Comparison of ENCODE assay signal across 8 cellular contexts in the genomic region with DNA sequence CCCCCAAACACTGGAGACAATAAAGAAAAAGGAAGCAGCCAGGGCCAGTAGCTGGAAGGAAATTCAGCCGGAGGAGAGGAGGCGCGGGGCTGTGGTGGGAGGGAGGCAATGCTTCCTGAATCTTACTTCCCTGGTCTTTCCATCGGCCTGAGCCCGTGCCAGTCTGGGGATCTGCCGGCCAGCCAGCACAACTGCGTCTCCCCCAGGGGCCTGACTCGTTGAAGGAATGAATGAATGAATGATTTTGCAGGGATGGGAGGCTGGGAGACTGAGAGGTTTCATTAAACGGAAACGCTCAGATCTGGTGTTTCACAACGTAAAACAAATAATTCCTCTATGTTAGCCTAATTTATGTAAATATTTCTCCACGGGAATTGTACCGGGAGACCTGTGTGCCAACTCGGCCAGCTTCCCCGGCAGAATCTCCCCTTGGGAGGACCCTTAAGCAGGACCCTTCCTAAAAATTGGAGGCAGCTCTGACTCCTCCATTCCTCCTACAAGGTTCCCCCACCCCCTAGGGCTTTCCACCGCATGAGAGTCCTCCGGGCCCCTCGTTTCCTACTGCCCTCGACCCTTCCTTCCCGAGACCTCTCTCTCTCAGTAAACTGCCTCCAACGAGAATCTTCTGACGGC. TPM values are rescaled to one million over a fixed set of nuclear protein-coding genes. Genes with fewer than 3 reads are reported as not detected.
DNase-seq lines count a peak whose midpoint lies in the region; ATAC-seq and TF ChIP-seq lines count a peak whose summit lies in the region.

No MANE protein-coding gene starts in this region.

- no peaks in the 10 kb centered on the region for H3K9me3 ChIP-seq in CD4-positive, CD25-positive, alpha-beta regulatory T cell (ENCODE audit: control insufficient read depth in 2 of 2, low read length in 2 of 2)
- H3K9me3 ChIP-seq in NT2/D1 (ENCODE audit: insufficient read depth, low read length) = no peaks in the 10 kb centered on the region
- no peaks in the 10 kb centered on the region for H3K9me3 ChIP-seq in endodermal cell (ENCODE audit: control insufficient read depth, low read length)
- no peaks in the 10 kb centered on the region for H3K9me3 ChIP-seq in neuronal stem cell (replicated peaks in 1 of 2; ENCODE audit: control insufficient read depth in 2 of 2, insufficient read depth in 1 of 2, low read depth in 1 of 2, low read length in 2 of 2)

- no peak overlapping the region for H4K8ac ChIP-seq in neuronal stem cell (ENCODE audit: low read depth, low read length)

- H3K9me3 Mint-ChIP-seq in CD4-positive, CD25-positive, alpha-beta regulatory T cell = peaks cover 0 to 1% (median 0%) of the 10 kb centered on the region in 7 donors
- H3K9me3 Mint-ChIP-seq in endodermal cell = no peaks in the 10 kb centered on the region

- H2BK120ac ChIP-seq in neuronal stem cell (ENCODE audit: low read depth, low read length) = no peak overlapping the region

- H3K4me1 Mint-ChIP-seq in CD4-positive, CD25-positive, alpha-beta regulatory T cell = peaks cover 0 to 30% (median 13%) of the 10 kb centered on the region in 4 donors
- H3K4me1 Mint-ChIP-seq in endodermal cell = peaks cover 21% of the 10 kb centered on the region

- peaks cover 18% of the 10 kb centered on the region for H3K4me1 ChIP-seq in CD4-positive, CD25-positive, alpha-beta regulatory T cell (ENCODE audit: control insufficient read depth, insufficient read depth, low read length, poor library complexity, severe bottlenecking)
- H3K4me1 ChIP-seq in NT2/D1 (ENCODE audit: insufficient read depth, insufficient read length) (peaks cover 17% of the 10 kb centered on the region), endodermal cell (ENCODE audit: control insufficient read depth, insufficient read depth, low read length) (no peaks in the 10 kb centered on the region), neuronal stem cell (ENCODE audit: control insufficient read depth in 2 of 2, insufficient read depth in 1 of 2, low read depth in 1 of 2, low read length in 2 of 2) (peaks cover 12 to 27% of the 10 kb centered on the region in 2 donors)

- peaks cover 10% of the 10 kb centered on the region for H3K27me3 Mint-ChIP-seq in CD4-positive, CD25-positive, alpha-beta regulatory T cell
- H3K27me3 Mint-ChIP-seq in endodermal cell (ENCODE audit: insufficient read depth) = peaks cover 11% of the 10 kb centered on the region

- peak overlapping the region; percentile 97 for H3K4me2 ChIP-seq in neuronal stem cell (ENCODE audit: insufficient read depth, low read length, poor library complexity, severe bottlenecking)

- peak overlapping the region in 2 of 3 donors; percentile 44 to 65 for H3K27ac Mint-ChIP-seq in CD4-positive, CD25-positive, alpha-beta regulatory T cell
- peak overlapping the region; percentile 74 for H3K27ac Mint-ChIP-seq in endodermal cell

- DNase-seq in CD4-positive, CD25-positive, alpha-beta regulatory T cell = no peak
- DNase-seq in NT2/D1 (ENCODE audit: low read depth, low spot score) (no peak), endodermal cell (peak; percentile 68), neuronal stem cell (ENCODE audit: low spot score) (no peak), cerebellar nuclear complex (lab: John Stamatoyannopoulos, UW) (no peak), NCI-H1436 (lab: John Stamatoyannopoulos, UW) (no peak), NCI-H1436 treated with DMSO at 0.1 percent for 48 hours (lab: John Stamatoyannopoulos, UW) (no peak)
- DNase-seq in activated CD4-positive, CD25-positive, alpha-beta regulatory T cell (lab: John Stamatoyannopoulos, UW) = no peak

- no peak overlapping the region for H3K18ac ChIP-seq in neuronal stem cell (ENCODE audit: low read length)

- no peak overlapping the region for H3K14ac ChIP-seq in neuronal stem cell (ENCODE audit: low read length)

- H3K27ac ChIP-seq in CD4-positive, CD25-positive, alpha-beta regulatory T cell (ENCODE audit: insufficient read depth, low read length, poor library complexity, severe bottlenecking) = no peak overlapping the region
- H3K27ac ChIP-seq in endodermal cell (ENCODE audit: low read depth, low read length) = no peak overlapping the region
- H3K27ac ChIP-seq in neuronal stem cell (replicated peaks; ENCODE audit: low read length) = no peak overlapping the region

- peak overlapping the region; percentile 83 for H2AFZ ChIP-seq in neuronal stem cell (ENCODE audit: low read length)

- peak overlapping the region; percentile 40 for H2AK5ac ChIP-seq in neuronal stem cell (ENCODE audit: low read depth, low read length)

- H3K27me3 ChIP-seq in CD4-positive, CD25-positive, alpha-beta regulatory T cell (ENCODE audit: control insufficient read depth, insufficient read depth, low read length) = no peaks in the 10 kb centered on the region
- H3K27me3 ChIP-seq in NT2/D1 (ENCODE audit: insufficient read depth, insufficient read length) (peaks cover 25% of the 10 kb centered on the region), endodermal cell (ENCODE audit: control insufficient read depth, insufficient read depth, low read length, poor library complexity, severe bottlenecking) (no peaks in the 10 kb centered on the region), neuronal stem cell (ENCODE audit: control insufficient read depth in 3 of 3, insufficient read depth in 3 of 3, low read depth in 1 of 3, low read length in 3 of 3) (peaks cover 0 to 3% (median 0%) of the 10 kb centered on the region in 3 experiments)

- ATAC-seq in CD4-positive, CD25-positive, alpha-beta regulatory T cell (ENCODE audit: low read depth in 2 of 2) = no peak

- no peaks in the 10 kb centered on the region for H3K36me3 Mint-ChIP-seq in CD4-positive, CD25-positive, alpha-beta regulatory T cell
- H3K36me3 Mint-ChIP-seq in endodermal cell (ENCODE audit: low read depth) = peaks cover 11% of the 10 kb centered on the region

- H3K9ac ChIP-seq in NT2/D1 (ENCODE audit: insufficient read length, low read depth) = peak overlapping the region; percentile 79
- no peak overlapping the region for H3K9ac ChIP-seq in endodermal cell (ENCODE audit: extremely low read depth, low read length, poor library complexity, severe bottlenecking)
- H3K9ac ChIP-seq in neuronal stem cell (ENCODE audit: low read depth, low read length, poor library complexity) = peak overlapping the region; percentile 88

- no peak overlapping the region for H2BK12ac ChIP-seq in neuronal stem cell (ENCODE audit: low read length)

- WGBS in endodermal cell (ENCODE audit: insufficient coverage in 1 of 2, insufficient read length in 1 of 2), 2 experiments = 15 to 36% methylated on average over 11 to 22 of the region's 22 CpGs
- no CpG with 5 or more reads among the region's 22 CpGs for WGBS in neuronal stem cell (ENCODE audit: extremely low coverage in 2 of 2, insufficient read length in 2 of 2, insufficient replicate concordance in 1 of 2), 2 donors

- TF ChIP-seq CTCF in endodermal cell (conservative IDR thresholded peaks at IDR 0.05) = no peak

- H3K4me3 ChIP-seq in CD4-positive, CD25-positive, alpha-beta regulatory T cell (ENCODE audit: low read depth, low read length) = no peak overlapping the region
- H3K4me3 ChIP-seq in NT2/D1 (ENCODE audit: insufficient read length, low read depth) (peak overlapping the region; percentile 69), endodermal cell (ENCODE audit: low read length) (peak overlapping the region; percentile 87), neuronal stem cell (ENCODE audit: low read length in 2 of 2) (peak overlapping the region; percentile 87)

- peak overlapping the region; percentile 62 for H2BK5ac ChIP-seq in neuronal stem cell (ENCODE audit: low read length)

- no peak overlapping the region for H4K91ac ChIP-seq in neuronal stem cell (ENCODE audit: low read depth, low read length, poor library complexity)

- H3K79me1 ChIP-seq in neuronal stem cell (ENCODE audit: low read depth, low read length) = peaks cover 14% of the 10 kb centered on the region

- H3K4ac ChIP-seq in neuronal stem cell (ENCODE audit: low read length) = no peak overlapping the region

- H2BK15ac ChIP-seq in neuronal stem cell (ENCODE audit: low read length) = no peak overlapping the region

- H3K4me3 Mint-ChIP-seq in CD4-positive, CD25-positive, alpha-beta regulatory T cell = peak overlapping the region; percentile 80 to 96 (median 87)
- H3K4me3 Mint-ChIP-seq in endodermal cell = peak overlapping the region; percentile 86

- no peak overlapping the region for H3K23ac ChIP-seq in neuronal stem cell (ENCODE audit: low read depth, low read length, poor library complexity)

- no peaks in the 10 kb centered on the region for H3K36me3 ChIP-seq in CD4-positive, CD25-positive, alpha-beta regulatory T cell (ENCODE audit: control insufficient read depth, insufficient read depth, low read length)
- peaks cover 32% of the 10 kb centered on the region for H3K36me3 ChIP-seq in NT2/D1 (ENCODE audit: insufficient read depth, insufficient read length, low read length)
- no peaks in the 10 kb centered on the region for H3K36me3 ChIP-seq in endodermal cell (ENCODE audit: control insufficient read depth, insufficient read depth, low read length)
- peaks cover 17 to 34% of the 10 kb centered on the region in 2 donors for H3K36me3 ChIP-seq in neuronal stem cell (replicated peaks in 1 of 2; ENCODE audit: control insufficient read depth in 2 of 2, insufficient read depth in 2 of 2, low read length in 2 of 2)

RNA-seq across cellular contexts. Expression of a gene that starts 1.3 kb away (rescaled TPM):
- total RNA-seq in CD4-positive, CD25-positive, alpha-beta regulatory T cell = 6.8 TPM
- 1 to 10 TPM; 1.5 to 3.8 (median 1.7) TPM for polyA plus RNA-seq in CD4-positive, CD25-positive, alpha-beta regulatory T cell
- total RNA-seq in endodermal cell = 10 to 100 TPM; 24.9 to 32.7 TPM
- polyA plus RNA-seq in endodermal cell (2013, experiment 1 of 2) = 41.7 TPM
- polyA plus RNA-seq in endodermal cell (2013, experiment 2 of 2) = 39.0 TPM
- 30.9 TPM for polyA plus RNA-seq in neuronal stem cell (2013, experiment 1 of 2)
- 31.6 TPM for polyA plus RNA-seq in neuronal stem cell (2013, experiment 2 of 2)

RNA-seq across cellular contexts. Expression of a gene that starts 42.0 kb away (rescaled TPM):
- total RNA-seq in CD4-positive, CD25-positive, alpha-beta regulatory T cell = 25.5 TPM
- 10 to 100 TPM; 37.6 to 43.5 (median 39.8) TPM for polyA plus RNA-seq in CD4-positive, CD25-positive, alpha-beta regulatory T cell
- 10 to 100 TPM; 28.4 to 32.5 TPM for total RNA-seq in endodermal cell
- 23.4 TPM for polyA plus RNA-seq in endodermal cell (2013, experiment 1 of 2)
- 20.2 TPM for polyA plus RNA-seq in endodermal cell (2013, experiment 2 of 2)
- 14.3 TPM for polyA plus RNA-seq in neuronal stem cell (2013, experiment 1 of 2)
- 13.1 TPM for polyA plus RNA-seq in neuronal stem cell (2013, experiment 2 of 2)
